23 cellular contexts compared by ENCODE assay signal in the genomic region with DNA sequence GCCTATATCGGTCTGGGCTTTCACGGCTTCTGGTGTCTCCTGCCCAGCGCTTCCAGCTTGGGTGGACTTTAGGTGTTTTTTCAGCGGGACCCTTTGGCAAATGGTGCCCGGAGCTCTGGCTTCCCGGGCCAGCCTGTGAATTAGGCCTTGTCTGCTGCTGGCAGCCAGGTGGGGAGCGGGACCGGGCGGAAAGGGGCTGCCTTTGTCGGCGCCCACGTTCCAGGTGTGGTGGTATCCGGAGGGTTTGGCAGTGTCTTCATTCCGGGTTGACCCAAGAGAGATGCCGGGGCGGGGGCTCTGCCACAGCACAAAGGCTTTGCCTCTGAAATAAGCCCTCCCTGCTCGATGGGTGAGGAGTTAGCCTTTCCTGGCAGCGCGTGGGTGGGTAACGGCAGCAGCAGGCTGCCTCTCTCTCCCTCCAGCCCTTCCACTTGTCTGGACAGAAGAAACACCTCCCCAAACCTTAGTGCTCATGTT. TPM values are rescaled to one million over a fixed set of nuclear protein-coding genes. Genes with fewer than 3 reads are reported as not detected.
A peak's percentile ranks its signal among the peaks of the same experiment; 100 is the strongest.
DNase-seq lines count a peak whose midpoint lies in the region; ATAC-seq, FAIRE-seq and TF ChIP-seq lines count a peak whose summit lies in the region.
"Had no signal": no experiment of that assay in that cellular context is flagged by ENCODE, and none has a peak within 500 bp of the region (broad histone marks: within the 10 kb centered on the region; RNA-seq: fewer than 3 reads in every experiment).

No MANE protein-coding gene starts in this region.

- no peak overlapping the region; the same call in 1 of the 2 replicates for H2BK5ac ChIP-seq in H1 (ENCODE audit: low read depth, low read length)

- peaks cover 4 to 11% of the 10 kb centered on the region in 2 donors for H3K27me3 Mint-ChIP-seq in natural killer cell treated with Interleukin-12 subunit alpha and Interleukin-12 subunit beta and Interleukin-15 and Interleukin-18, amount 100 ng/mL, for 72 hours
- no peaks in the 10 kb centered on the region for H3K27me3 Mint-ChIP-seq in natural killer cell (ENCODE audit: low read depth in 2 of 2)

- POLR2A ChIA-PET in H1 (lab: Charles Lee; ENCODE audit: partially characterized antibody): interaction anchor here (1.0 kb wide), 1 partner anchor 101 kb away, joined by 3 read pairs; no protein-coding TSS in a partner anchor

- no peaks in the 10 kb centered on the region; the same call in 1 of the 2 replicates for H3K79me1 ChIP-seq in H1 (ENCODE audit: low read depth, low read length)

- no peak overlapping the region for H3K9ac ChIP-seq in H1 (replicated peaks in 1 of 4; ENCODE audit: extremely low read depth in 1 of 4, low read depth in 3 of 4, low read length in 3 of 4)

- no peaks in the 10 kb centered on the region for H3K4me1 Mint-ChIP-seq in natural killer cell treated with Interleukin-12 subunit alpha and Interleukin-12 subunit beta and Interleukin-15 and Interleukin-18, amount 100 ng/mL, for 72 hours (ENCODE audit: low read depth in 2 of 2)
- H3K4me1 Mint-ChIP-seq in natural killer cell: no peaks in the 10 kb centered on the region
- H3K4me1 Mint-ChIP-seq: CD4-positive, CD25-positive, alpha-beta regulatory T cell; CD8-positive, alpha-beta memory T cell; IgD-negative memory B cell had no signal

- no peak overlapping the region for H3K56ac ChIP-seq in H1 (replicated peaks; ENCODE audit: insufficient read length, low read depth, low read length)

- no peaks in the 10 kb centered on the region for H3K4me1 ChIP-seq in H1 (replicated peaks in 1 of 4; ENCODE audit: control insufficient read depth in 3 of 4, insufficient read depth in 4 of 4, low read length in 3 of 4)
- no peaks in the 10 kb centered on the region for H3K4me1 ChIP-seq in mucosa of descending colon (ENCODE audit: low read depth)
- H3K4me1 ChIP-seq in spleen: no peaks in the 10 kb centered on the region
- H3K4me1 ChIP-seq: BE2C had no signal

- H2BK12ac ChIP-seq in H1 (ENCODE audit: low read depth, low read length): no peak overlapping the region

- WGBS in H1 (ENCODE audit: extremely low coverage in 1 of 2, insufficient coverage in 1 of 2, insufficient read length in 1 of 2, insufficient replicate concordance in 2 of 2, low coverage in 1 of 2, low lambda C conversion rate in 2 of 2, missing lambda C conversion rate in 1 of 2), 2 experiments: 94% methylated on average over 16 of the region's 20 CpGs; no CpG with 5 or more reads in 1 of the 2 experiments
- 89 to 96% (median 94%) methylated on average over 16 to 20 of the region's 20 CpGs for WGBS in spleen, 5 donors

- H2BK20ac ChIP-seq in H1 (ENCODE audit: low read length): no peak overlapping the region

- H4K20me1 ChIP-seq in H1 (replicated peaks in 1 of 2; ENCODE audit: control insufficient read depth in 1 of 2, insufficient read depth in 2 of 2, low read length in 2 of 2): peaks cover 0 to 3% of the 10 kb centered on the region in 2 experiments

- H3K18ac ChIP-seq in H1 (ENCODE audit: extremely low read depth, low read length): no peak overlapping the region

- H3K27ac ChIP-seq in H1 (ENCODE audit: low read depth, low read length): no peak overlapping the region
- H3K27ac ChIP-seq in spleen: no peak overlapping the region

- peak overlapping the region; percentile 28; the same call in 1 of the 2 replicates for H4K8ac ChIP-seq in H1 (ENCODE audit: extremely low read depth, insufficient read depth, low read length)

- no peak overlapping the region; the same call in 1 of the 2 replicates for H2AK5ac ChIP-seq in H1 (ENCODE audit: low read depth, low read length)

- H2AFZ ChIP-seq in H1 (ENCODE audit: low read length): no peak overlapping the region

- H3K4me3 ChIP-seq in H1 (ENCODE audit: extremely low read depth in 1 of 4, insufficient read depth in 2 of 4, low read depth in 3 of 4, low read length in 4 of 4) (no peak overlapping the region), mucosa of descending colon (no peak overlapping the region), spleen (no peak overlapping the region)
- H3K4me3 ChIP-seq: GM12878 had no signal

- H2BK120ac ChIP-seq in H1 (replicated peaks; ENCODE audit: low read depth, low read length): no peak overlapping the region

- no peak overlapping the region for H3K27ac Mint-ChIP-seq in natural killer cell treated with Interleukin-12 subunit alpha and Interleukin-12 subunit beta and Interleukin-15 and Interleukin-18, amount 100 ng/mL, for 72 hours
- no peak overlapping the region for H3K27ac Mint-ChIP-seq in natural killer cell
- H3K27ac Mint-ChIP-seq: CD4-positive, CD25-positive, alpha-beta regulatory T cell; CD8-positive, alpha-beta memory T cell had no signal

- no peak overlapping the region for H4K91ac ChIP-seq in H1 (replicated peaks; ENCODE audit: insufficient read length, low read length)

- no peak overlapping the region for H3K4me3 Mint-ChIP-seq in natural killer cell treated with Interleukin-12 subunit alpha and Interleukin-12 subunit beta and Interleukin-15 and Interleukin-18, amount 100 ng/mL, for 72 hours
- no peak overlapping the region for H3K4me3 Mint-ChIP-seq in natural killer cell
- H3K4me3 Mint-ChIP-seq: CD4-positive, CD25-positive, alpha-beta regulatory T cell; CD8-positive, alpha-beta memory T cell; IgD-negative memory B cell had no signal

- no peak overlapping the region for H2BK15ac ChIP-seq in H1 (ENCODE audit: low read length)

- TF ChIP-seq RAD21 in H1 (IDR thresholded peaks at IDR 0.05 in 1 of 2, conservative IDR thresholded peaks at IDR 0.05 in 1 of 2; ENCODE audit: low read depth in 2 of 2, low read length in 2 of 2): no peak

- H3K27me3 ChIP-seq in H1 (replicated peaks in 1 of 4; ENCODE audit: control insufficient read depth in 3 of 4, extremely low read depth in 1 of 4, insufficient read depth in 3 of 4, low read length in 3 of 4) (no peaks in the 10 kb centered on the region), spleen (replicated peaks in 1 of 7) (peaks cover 0 to 6% (median 0%) of the 10 kb centered on the region in 7 donors)
- H3K27me3 ChIP-seq: BE2C had no signal

- no peaks in the 10 kb centered on the region for H3K36me3 Mint-ChIP-seq in natural killer cell treated with Interleukin-12 subunit alpha and Interleukin-12 subunit beta and Interleukin-15 and Interleukin-18, amount 100 ng/mL, for 72 hours
- H3K36me3 Mint-ChIP-seq in natural killer cell: no peaks in the 10 kb centered on the region
- H3K36me3 Mint-ChIP-seq: CD4-positive, CD25-positive, alpha-beta regulatory T cell; CD8-positive, alpha-beta memory T cell had no signal

- no peak overlapping the region for H3K4ac ChIP-seq in H1 (replicated peaks; ENCODE audit: insufficient read length, low read depth, low read length)

- no peak overlapping the region for H3K14ac ChIP-seq in H1 (ENCODE audit: insufficient read length)

- H3K36me3 ChIP-seq in H1 (ENCODE audit: control insufficient read depth in 2 of 4, insufficient read depth in 4 of 4, low read length in 3 of 4) (no peaks in the 10 kb centered on the region), mucosa of descending colon (ENCODE audit: low read depth) (no peaks in the 10 kb centered on the region), spleen (no peaks in the 10 kb centered on the region)
- H3K36me3 ChIP-seq: BE2C had no signal

- CTCF ChIA-PET in H1 (lab: Charles Lee; ENCODE audit: partially characterized antibody): interaction anchor here (1.1 to 4.8 kb wide), 6 partner anchors 17 to 267 kb away, joined by 3 to 21 read pairs (median 6); no protein-coding TSS in a partner anchor

- no peak for TF ChIP-seq EP300 in H1 (IDR thresholded peaks at IDR 0.05; ENCODE audit: borderline replicate concordance in 1 of 2, low read depth in 2 of 2, low read length in 2 of 2)

- H3K9me3 ChIP-seq in H1 (ENCODE audit: insufficient read depth in 2 of 2, low read depth in 1 of 2, low read length in 1 of 2) (no peaks in the 10 kb centered on the region), mucosa of descending colon (no peaks in the 10 kb centered on the region), spleen (no peaks in the 10 kb centered on the region)
- H3K9me3 ChIP-seq: BE2C had no signal

- intact Hi-C loops in natural killer cell (cut with micrococcal nuclease): no loop called here
- intact Hi-C loops in mucosa of descending colon (cut with DNase I, micrococcal nuclease): no loop called here
- intact Hi-C loops in spleen (cut with DNase I; ENCODE audit: low total_unique reads): no loop called here

- TF ChIP-seq CTCF in natural killer cell (IDR thresholded peaks at IDR 0.05) (no peak), H1 (IDR thresholded peaks at IDR 0.05; ENCODE audit: control extremely low read depth in 1 of 3, insufficient read depth in 1 of 3, low read depth in 1 of 3, low read length in 3 of 3) (no peak), mucosa of descending colon (IDR thresholded peaks at IDR 0.05) (no peak), spleen (IDR thresholded peaks at IDR 0.05 in 8 of 11, conservative IDR thresholded peaks at IDR 0.05 in 3 of 11) (no peak)

- H3K79me2 ChIP-seq in H1 (ENCODE audit: control insufficient read depth in 1 of 2, insufficient read depth in 2 of 2, low read length in 2 of 2): no peaks in the 10 kb centered on the region

- FAIRE-seq in H1 (lab: Jason Lieb, UNC): no peak
- FAIRE-seq: GM12878, HepG2 had no signal

- peaks cover 6% of the 10 kb centered on the region; the same call in 1 of the 2 replicates for H3K23me2 ChIP-seq in H1 (ENCODE audit: low read depth, low read length)

- peak; percentile 47 for DNase-seq in natural killer cell treated with Interleukin-12 subunit alpha and Interleukin-12 subunit beta and Interleukin-15 and Interleukin-18, amount 100 ng/mL, for 72 hours (ENCODE audit: low spot score)
- DNase-seq in natural killer cell (no peak), H1 (ENCODE audit: low read depth in 1 of 2, low spot score in 2 of 2) (no peak), mucosa of descending colon (peak in 2 of 3 donors; percentile 1 to 24), spleen (peak; percentile 64), NCI-H1417 (lab: John Stamatoyannopoulos, UW) (no peak)
- no peak for DNase-seq in activated CD4-positive, CD25-positive, alpha-beta regulatory T cell treated with anti-CD3 and anti-CD28 coated beads, Interleukin-2, amount 50 U/mL, for 72 hours
- no peak for DNase-seq in activated T-cell treated with anti-CD3 and anti-CD28 coated beads, Interleukin-2, amount 50 U/mL, for 48 hours
- DNase-seq: BE2C; C1 segment of cervical spinal cord; CD4-positive, CD25-positive, alpha-beta regulatory T cell; CD8-positive, alpha-beta memory T cell; COR-L47; DMS 273 treated with DMSO at 0.1 percent for 48 hours; DMS53; DND-41; EL had no signal

- TF ChIP-seq POLR2A in H1 (IDR thresholded peaks at IDR 0.05; ENCODE audit: control extremely low read depth in 1 of 2, low read depth in 2 of 2, low read length in 2 of 2): no peak
- no peak for TF ChIP-seq POLR2A in spleen (IDR thresholded peaks at IDR 0.05)

- H3K9me3 Mint-ChIP-seq in natural killer cell treated with Interleukin-12 subunit alpha and Interleukin-12 subunit beta and Interleukin-15 and Interleukin-18, amount 100 ng/mL, for 72 hours: no peaks in the 10 kb centered on the region
- H3K9me3 Mint-ChIP-seq in natural killer cell: no peaks in the 10 kb centered on the region
- H3K9me3 Mint-ChIP-seq: CD4-positive, CD25-positive, alpha-beta regulatory T cell; IgD-negative memory B cell had no signal

- no peak overlapping the region for H3K4me2 ChIP-seq in H1 (ENCODE audit: insufficient read depth in 1 of 2, low read depth in 2 of 2, low read length in 2 of 2)

- no peak overlapping the region for H3K23ac ChIP-seq in H1 (ENCODE audit: insufficient read length)

- ATAC-seq in natural killer cell treated with Interleukin-12 subunit alpha and Interleukin-12 subunit beta and Interleukin-15 and Interleukin-18, amount 100 ng/mL, for 72 hours: no peak
- ATAC-seq in natural killer cell (no peak), mucosa of descending colon (no peak)
- ATAC-seq: GM12878, HCT116 had no signal

- H4K5ac ChIP-seq in H1 (ENCODE audit: insufficient read length, low read depth, low read length): no peak overlapping the region

RNA-seq across cellular contexts. Expression of a gene that starts 9.5 kb away (rescaled TPM):
- total RNA-seq in natural killer cell treated with Interleukin-12 subunit alpha and Interleukin-12 subunit beta and Interleukin-15 and Interleukin-18, amount 100 ng/mL, for 72 hours: not detected
- total RNA-seq in natural killer cell (under 1 TPM in 1 of 3 donors, not detected in 2; 0.85 TPM), mucosa of descending colon (10 to 100 TPM; 18.0 to 74.5 (median 36.0) TPM), spleen (under 1 TPM in 1 of 7 donors, not detected in 6; 0.13 TPM)
- total RNA-seq in H1 (2021; fragmentation: NEBNext Ultra II Directional; extraction: Animal tissue kit (Norgen Biotek cat#: 25700)): 6.4 and 8.1 TPM in 2 replicates
- polyA plus RNA-seq in H1 (2011; rRNA removed) (6.6 and 9.3 TPM in 2 replicates), spleen (under 1 TPM; 0.04 to 0.35 (median 0.29) TPM)
- 6.2 TPM for polyA plus RNA-seq in H1 (2011; cell fraction: cytosol; rRNA removed)
- 12.7 TPM for polyA plus RNA-seq in H1 (2011; cell fraction: nucleus; rRNA removed)
- 4.3 to 7.5 TPM (median 7.1 TPM) in 4 replicates for polyA plus RNA-seq in H1 (2012, experiment 1 of 2)
- 5.4 TPM for polyA plus RNA-seq in H1 (2012, experiment 2 of 2)
- 3.6 TPM for polyA plus RNA-seq in H1 (2013, experiment 1 of 2)
- polyA plus RNA-seq in H1 (2013, experiment 2 of 2): 2.4 TPM
- polyA minus RNA-seq in H1 (2011; rRNA and poly(A)+ RNA removed): 4.4 and 6.3 TPM in 2 replicates
- 5.9 TPM for polyA minus RNA-seq in H1 (2011; cell fraction: cytosol; rRNA and poly(A)+ RNA removed)
- 8.8 TPM for polyA minus RNA-seq in H1 (2011; cell fraction: nucleus; rRNA and poly(A)+ RNA removed)
- total RNA-seq: A172; CD4-positive, CD25-positive, alpha-beta regulatory T cell; CD8-positive, alpha-beta memory T cell; GM12878; H4; HepG2 had no signal
- polyA plus RNA-seq: CD4-positive, CD25-positive, alpha-beta regulatory T cell; CD8-positive, alpha-beta memory T cell; HepG2; IgD-negative memory B cell had no signal

Comparison
In these comparisons a context has a peak if more than half of its experiments do, and no peak if none do; other contexts are left out.
1. DNase-seq: peak in natural killer cell treated with Interleukin-12 subunit alpha and Interleukin-12 subunit beta and Interleukin-15 and Interleukin-18, amount 100 ng/mL, for 72 hours (single experiment), mucosa of descending colon (2 of 3) and spleen (single experiment); none in natural killer cell (single experiment), H1 (0 of 2), activated CD4-positive, CD25-positive, alpha-beta regulatory T cell treated with anti-CD3 and anti-CD28 coated beads, Interleukin-2, amount 50 U/mL, for 72 hours (single experiment), NCI-H1417 (0 of 3) and activated T-cell treated with anti-CD3 and anti-CD28 coated beads, Interleukin-2, amount 50 U/mL, for 48 hours (0 of 2).